Comparison of ENCODE assay signal across 8 cellular contexts in the genomic region with DNA sequence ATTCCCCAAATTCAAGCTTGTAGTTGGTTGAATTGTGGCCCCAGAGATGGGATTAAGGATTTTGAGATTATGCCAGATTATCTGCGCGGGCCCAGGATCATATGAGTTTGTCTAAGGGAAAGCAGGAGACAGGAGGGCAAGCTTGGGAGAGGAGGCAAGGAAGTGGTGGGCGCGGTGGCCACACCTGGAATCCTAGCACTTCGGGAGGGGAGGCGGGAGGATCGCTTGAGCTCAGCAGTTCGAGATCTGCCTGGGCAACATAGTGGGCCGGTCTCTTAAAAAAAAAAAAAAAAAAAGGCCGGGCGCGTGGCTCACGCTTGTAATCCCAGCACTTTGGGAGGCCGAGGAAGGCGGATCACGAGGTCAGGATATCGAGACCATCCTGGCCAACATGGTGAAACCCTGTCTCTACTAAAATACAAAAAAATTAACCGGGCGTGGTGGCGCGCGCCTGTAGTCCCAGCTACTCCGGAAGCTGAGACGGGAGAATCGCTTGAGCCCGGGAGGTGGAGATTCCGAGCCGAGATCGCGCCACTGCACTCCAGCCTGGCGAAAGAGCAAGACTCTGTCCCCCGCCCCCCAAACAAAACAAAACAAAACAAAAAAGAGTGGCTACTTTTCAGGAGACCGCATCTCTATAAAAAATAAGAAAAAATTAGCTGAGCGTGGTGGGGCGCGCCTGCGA. TPM values are rescaled to one million over a fixed set of nuclear protein-coding genes. Genes with fewer than 3 reads are reported as not detected.
DNase-seq lines count a peak whose midpoint lies in the region; ATAC-seq lines count a peak whose summit lies in the region.

No MANE protein-coding gene starts in this region.

- peak overlapping the region; percentile 91 to 95 for H3K27ac Mint-ChIP-seq in activated naive CD4-positive, alpha-beta T cell treated with anti-CD3 and anti-CD28 coated beads, Interleukin-2, amount 50 U/mL, for 72 hours

- H3K4me3 ChIP-seq in iPS-15b (ENCODE audit: low read depth, low read length), result peak overlapping the region; percentile 59

- no peaks in the 10 kb centered on the region for H3K4me1 ChIP-seq in iPS-15b (ENCODE audit: control insufficient read depth, insufficient read depth, low read length)

- H3K36me3 ChIP-seq in iPS-15b (ENCODE audit: control insufficient read depth, insufficient read depth, low read length), result peaks cover 24% of the 10 kb centered on the region

- ATAC-seq in GM18867 (IDR thresholded peaks at IDR 0.05; ENCODE audit: unreplicated experiment), result peak; percentile 1
- peak; percentile 1 for ATAC-seq in HG03342 (IDR thresholded peaks at IDR 0.05; ENCODE audit: unreplicated experiment)
- peak; percentile 11 to 22 for ATAC-seq in activated naive CD4-positive, alpha-beta T cell treated with anti-CD3 and anti-CD28 coated beads, Interleukin-2, amount 50 U/mL, for 72 hours
- ATAC-seq in stimulated activated naive CD8-positive, alpha-beta T cell treated with anti-CD3 and anti-CD28 coated beads, Interleukin-15, Interleukin-2, amounts not matched to agents 100 U/mL and 50 U/mL, for 24 hours, result peak; percentile 2

- no peaks in the 10 kb centered on the region for H3K9me3 Mint-ChIP-seq in activated naive CD4-positive, alpha-beta T cell treated with anti-CD3 and anti-CD28 coated beads, Interleukin-2, amount 50 U/mL, for 72 hours

- DNase-seq in activated naive CD4-positive, alpha-beta T cell treated with anti-CD3 and anti-CD28 coated beads, Interleukin-2, amount 50 U/mL, for 72 hours (ENCODE audit: low spot score in 2 of 2), result no peak
- no peak for DNase-seq in stimulated activated naive CD8-positive, alpha-beta T cell treated with anti-CD3 and anti-CD28 coated beads, Interleukin-15, Interleukin-2, amounts not matched to agents 100 U/mL and 50 U/mL, for 24 hours
- DNase-seq in effector CD8-positive, alpha-beta T cell (lab: John Stamatoyannopoulos, UW), result no peak
- DNase-seq in HuH-7.5 (ENCODE audit: low spot score) (no peak), glomerular visceral epithelial cell (ENCODE audit: extremely low spot score) (no peak)

- H3K9ac ChIP-seq in iPS-15b (ENCODE audit: low read depth, low read length), result no peak overlapping the region

- H3K9me3 ChIP-seq in iPS-15b (ENCODE audit: control insufficient read depth, insufficient read depth, low read length), result no peaks in the 10 kb centered on the region

- H3K36me3 Mint-ChIP-seq in activated naive CD4-positive, alpha-beta T cell treated with anti-CD3 and anti-CD28 coated beads, Interleukin-2, amount 50 U/mL, for 72 hours, result peaks cover 15 to 24% of the 10 kb centered on the region in 2 donors

- H3K27me3 ChIP-seq in iPS-15b (ENCODE audit: control insufficient read depth, insufficient read depth, low read length), result no peaks in the 10 kb centered on the region

RNA-seq across cellular contexts. Expression of a gene that starts 0.9 kb away (rescaled TPM):
- 10 to 100 TPM; 16.6 to 49.9 TPM for total RNA-seq in activated naive CD4-positive, alpha-beta T cell treated with anti-CD3 and anti-CD28 coated beads, Interleukin-2, amount 50 U/mL, for 72 hours

RNA-seq across cellular contexts. Expression of a gene that starts 21.5 kb away (rescaled TPM):
- total RNA-seq in activated naive CD4-positive, alpha-beta T cell treated with anti-CD3 and anti-CD28 coated beads, Interleukin-2, amount 50 U/mL, for 72 hours, result 10 to 100 TPM; 55.6 to 57.4 TPM

RNA-seq across cellular contexts. Expression of a gene that starts 33.8 kb away (rescaled TPM):
- total RNA-seq in activated naive CD4-positive, alpha-beta T cell treated with anti-CD3 and anti-CD28 coated beads, Interleukin-2, amount 50 U/mL, for 72 hours, result 10 to 100 TPM; 17.1 to 33.9 TPM
